Comparison of ENCODE assay signal across 17 cellular contexts in the genomic region with DNA sequence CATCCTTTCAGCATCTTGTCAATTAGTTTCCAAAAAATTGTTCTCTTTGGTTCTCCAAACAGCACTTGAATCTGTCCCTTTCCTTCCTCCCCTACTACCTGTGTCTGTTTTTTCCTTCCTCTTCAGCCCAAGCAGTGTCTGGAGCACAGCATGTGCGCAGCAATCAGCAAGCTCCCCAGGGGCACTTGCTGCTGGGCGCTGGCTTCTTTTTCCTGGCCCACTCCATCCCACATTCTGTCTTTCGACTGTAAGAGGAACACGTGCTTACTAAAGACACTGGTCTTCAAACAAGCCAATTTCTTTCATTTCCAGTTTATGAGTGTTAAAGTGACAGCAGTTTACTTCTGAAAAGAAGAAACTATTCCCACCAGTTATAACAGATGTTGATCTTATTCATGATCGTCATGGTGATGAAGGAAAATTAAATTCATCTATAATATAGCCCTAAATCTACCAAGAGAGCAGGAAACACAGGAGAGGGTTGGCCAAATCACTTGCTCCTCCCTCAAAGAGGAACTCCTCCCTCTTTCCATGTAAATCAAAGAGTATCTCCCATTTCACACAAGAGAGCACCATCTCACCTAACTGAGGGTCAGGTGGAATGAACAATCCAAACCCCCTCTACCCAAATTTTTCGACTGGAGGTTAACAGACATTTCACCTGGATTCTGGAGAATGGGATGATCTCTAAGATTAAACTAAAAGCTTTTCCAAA.
A peak's percentile ranks its signal among the peaks of the same experiment; 100 is the strongest.
DNase-seq lines count a peak whose midpoint lies in the region; ATAC-seq and TF ChIP-seq lines count a peak whose summit lies in the region.
"Had no signal": no experiment of that assay in that cellular context is flagged by ENCODE, and none has a peak within 500 bp of the region (broad histone marks: within the 10 kb centered on the region; RNA-seq: fewer than 3 reads in every experiment).

No MANE protein-coding gene starts in this region.

- no peak overlapping the region for H3K4me2 ChIP-seq in mammary epithelial cell (ENCODE audit: insufficient read depth, low read depth, low read length)
- H3K4me2 ChIP-seq in smooth muscle cell, result no peak overlapping the region

- peak; percentile 9 for DNase-seq in activated CD8-positive, alpha-beta memory T cell treated with anti-CD3 and anti-CD28 coated beads, Interleukin-2, amount 10 ng/mL, durations not matched to agents 7 days and 5 days
- no peak for DNase-seq in activated CD8-positive, alpha-beta memory T cell treated with anti-CD3 and anti-CD28 coated beads for 24 hours
- DNase-seq in NCI-H1417 treated with DMSO at 0.1 percent for 48 hours (lab: John Stamatoyannopoulos, UW) (peak; percentile 45), mammary epithelial cell (no peak), smooth muscle cell (lab: John Stamatoyannopoulos, UW; ENCODE audit: unreplicated experiment) (no peak), COLO829 (ENCODE audit: low spot score) (no peak), spleen (no peak)
- DNase-seq: ACHN; activated naive CD4-positive, alpha-beta T cell; anterior cingulate cortex; Kasumi-1; kidney glomerular epithelial cell; mucosa of descending colon had no signal

- no peaks in the 10 kb centered on the region for H4K20me1 ChIP-seq in mammary epithelial cell (ENCODE audit: insufficient read depth, low read length)
- peaks cover 98% of the 10 kb centered on the region for H4K20me1 ChIP-seq in smooth muscle cell (ENCODE audit: low read depth)

- BruUV-seq in mammary epithelial cell (replicated peaks; lab: Mats Ljungman, UMichigan), result TSS peak; percentile 6

- ATAC-seq in activated CD8-positive, alpha-beta memory T cell treated with anti-CD3 and anti-CD28 coated beads, Interleukin-2, amount 10 ng/mL, durations not matched to agents 7 days and 5 days, result no peak
- ATAC-seq in HG03439 (IDR thresholded peaks at IDR 0.05; ENCODE audit: unreplicated experiment), result no peak
- ATAC-seq: stimulated activated effector memory CD8-positive, alpha-beta T cell treated with anti-CD3 and anti-CD28 coated beads, Interleukin-12 subunit alpha, Interleukin-12 subunit beta, amount 100 ng/mL, for 72 hours had no signal

- H3K27me3 ChIP-seq in mammary epithelial cell (ENCODE audit: insufficient read depth, low read length), result no peaks in the 10 kb centered on the region
- H3K27me3 ChIP-seq in smooth muscle cell (ENCODE audit: low read depth), result no peaks in the 10 kb centered on the region
- peaks cover 0 to 5% (median 0%) of the 10 kb centered on the region in 7 donors for H3K27me3 ChIP-seq in spleen (replicated peaks in 1 of 7)

- intact Hi-C loops in mammary epithelial cell (cut with micrococcal nuclease) (no loop called here), spleen (cut with DNase I; ENCODE audit: low total_unique reads) (no loop called here)

- peaks cover 29% of the 10 kb centered on the region for H3K27me3 Mint-ChIP-seq in activated CD8-positive, alpha-beta memory T cell treated with anti-CD3 and anti-CD28 coated beads, Interleukin-2, amount 10 ng/mL, durations not matched to agents 7 days and 5 days

- no peaks in the 10 kb centered on the region for H3K36me3 ChIP-seq in mammary epithelial cell (ENCODE audit: insufficient read depth, low read length)
- H3K36me3 ChIP-seq in smooth muscle cell (ENCODE audit: low read depth), result no peaks in the 10 kb centered on the region
- H3K36me3 ChIP-seq in spleen, result no peaks in the 10 kb centered on the region
- H3K36me3 ChIP-seq: HAP-1 had no signal

- WGBS in mammary epithelial cell (ENCODE audit: low coverage, missing lambda C conversion rate), result 88% methylated on average over 6 of the region's 6 CpGs
- 86% methylated on average over 6 of the region's 6 CpGs for WGBS in smooth muscle cell (ENCODE audit: low lambda C conversion rate)
- WGBS in spleen, 5 donors, result 42 to 51% (median 47%) methylated on average over 6 of the region's 6 CpGs

- dilution Hi-C loops in mammary epithelial cell (cut with HindIII; ENCODE audit: low sequenced_read_pairs), result no loop called here

- H2AFZ ChIP-seq in mammary epithelial cell (ENCODE audit: low read depth, low read length) (no peak overlapping the region), smooth muscle cell (ENCODE audit: low read depth) (no peak overlapping the region)

- TF ChIP-seq CTCF in mammary epithelial cell (conservative IDR thresholded peaks at IDR 0.05 in 1 of 2, IDR thresholded peaks at IDR 0.05 in 1 of 2; ENCODE audit: extremely low read depth in 1 of 2, insufficient read depth in 1 of 2, low read depth in 1 of 2, low read length in 2 of 2), result no peak
- TF ChIP-seq CTCF in smooth muscle cell (IDR thresholded peaks at IDR 0.05; ENCODE audit: borderline replicate concordance, insufficient read depth, poor library complexity, severe bottlenecking), result no peak
- no peak for TF ChIP-seq CTCF in spleen (IDR thresholded peaks at IDR 0.05 in 8 of 11, conservative IDR thresholded peaks at IDR 0.05 in 3 of 11)

- H3K4me3 Mint-ChIP-seq in activated CD8-positive, alpha-beta memory T cell treated with anti-CD3 and anti-CD28 coated beads, Interleukin-2, amount 10 ng/mL, durations not matched to agents 7 days and 5 days, result no peak overlapping the region
- H3K4me3 Mint-ChIP-seq: stimulated activated effector memory CD8-positive, alpha-beta T cell treated with anti-CD3 and anti-CD28 coated beads, Interleukin-12 subunit alpha, Interleukin-12 subunit beta, amount 100 ng/mL, for 72 hours had no signal

- CTCF ChIA-PET in activated CD8-positive, alpha-beta memory T cell treated with anti-CD3 and anti-CD28 coated beads, Interleukin-2, amount 10 ng/mL, durations not matched to agents 7 days and 5 days (lab: Charles Lee), result no interaction called here
- CTCF ChIA-PET in mammary epithelial cell (lab: Charles Lee; ENCODE audit: low non-redundant PET), result no interaction called here

- H3K9me3 ChIP-seq in mammary epithelial cell (replicated peaks; ENCODE audit: insufficient read depth, low read length) (no peaks in the 10 kb centered on the region), smooth muscle cell (replicated peaks; ENCODE audit: low read depth) (no peaks in the 10 kb centered on the region), spleen (peaks cover 0 to 6% (median 0%) of the 10 kb centered on the region in 8 donors)
- H3K9me3 ChIP-seq: HAP-1, mucosa of descending colon had no signal

- H3K27ac Mint-ChIP-seq in activated CD8-positive, alpha-beta memory T cell treated with anti-CD3 and anti-CD28 coated beads, Interleukin-2, amount 10 ng/mL, durations not matched to agents 7 days and 5 days, result no peak overlapping the region
- H3K27ac Mint-ChIP-seq: stimulated activated effector memory CD8-positive, alpha-beta T cell treated with anti-CD3 and anti-CD28 coated beads, Interleukin-12 subunit alpha, Interleukin-12 subunit beta, amount 100 ng/mL, for 72 hours had no signal

- H3K4me3 ChIP-seq in mammary epithelial cell (replicated peaks in 1 of 3; ENCODE audit: insufficient read depth in 1 of 3, low read depth in 2 of 3, low read length in 3 of 3), result no peak overlapping the region
- no peak overlapping the region for H3K4me3 ChIP-seq in smooth muscle cell
- no peak overlapping the region for H3K4me3 ChIP-seq in spleen
- H3K4me3 ChIP-seq: HAP-1, mucosa of descending colon had no signal

- H3K79me2 ChIP-seq in mammary epithelial cell (ENCODE audit: insufficient read depth, low read length) (peaks cover 95% of the 10 kb centered on the region), smooth muscle cell (ENCODE audit: low read depth) (peaks cover 100% of the 10 kb centered on the region)

- no peaks in the 10 kb centered on the region for H3K36me3 Mint-ChIP-seq in activated CD8-positive, alpha-beta memory T cell treated with anti-CD3 and anti-CD28 coated beads, Interleukin-2, amount 10 ng/mL, durations not matched to agents 7 days and 5 days
- H3K36me3 Mint-ChIP-seq: stimulated activated effector memory CD8-positive, alpha-beta T cell treated with anti-CD3 and anti-CD28 coated beads, Interleukin-12 subunit alpha, Interleukin-12 subunit beta, amount 100 ng/mL, for 72 hours had no signal

- peaks cover 3% of the 10 kb centered on the region for H3F3A ChIP-seq in smooth muscle cell (ENCODE audit: low read depth)

- H3K27ac ChIP-seq in mammary epithelial cell (ENCODE audit: insufficient read depth, low read depth, low read length), result no peak overlapping the region
- H3K27ac ChIP-seq in smooth muscle cell (ENCODE audit: low read depth), result peak overlapping the region; percentile 45
- no peak overlapping the region for H3K27ac ChIP-seq in spleen
- H3K27ac ChIP-seq: RWPE1 had no signal

- H3K9ac ChIP-seq in mammary epithelial cell (ENCODE audit: insufficient read depth, low read length), result no peak overlapping the region
- no peak overlapping the region for H3K9ac ChIP-seq in smooth muscle cell (ENCODE audit: low read depth)

- in situ Hi-C loops in mammary epithelial cell (cut with MboI; ENCODE audit: low sequenced_read_pairs in 2 of 2), result no loop called here

- no peaks in the 10 kb centered on the region for H3K9me3 Mint-ChIP-seq in activated CD8-positive, alpha-beta memory T cell treated with anti-CD3 and anti-CD28 coated beads, Interleukin-2, amount 10 ng/mL, durations not matched to agents 7 days and 5 days (ENCODE audit: low read depth)
- H3K9me3 Mint-ChIP-seq: stimulated activated effector memory CD8-positive, alpha-beta T cell treated with anti-CD3 and anti-CD28 coated beads, Interleukin-12 subunit alpha, Interleukin-12 subunit beta, amount 100 ng/mL, for 72 hours had no signal

- H3K4me1 ChIP-seq in mammary epithelial cell (ENCODE audit: insufficient read depth, low read length) (peaks cover 27% of the 10 kb centered on the region), smooth muscle cell (ENCODE audit: low read depth) (peaks cover 12% of the 10 kb centered on the region), spleen (peaks cover 0 to 13% (median 0%) of the 10 kb centered on the region in 6 donors)
- H3K4me1 ChIP-seq: HAP-1 had no signal

- TF ChIP-seq POLR2A in spleen (IDR thresholded peaks at IDR 0.05), result no peak

- no peaks in the 10 kb centered on the region for H3K4me1 Mint-ChIP-seq in activated CD8-positive, alpha-beta memory T cell treated with anti-CD3 and anti-CD28 coated beads, Interleukin-2, amount 10 ng/mL, durations not matched to agents 7 days and 5 days
- H3K4me1 Mint-ChIP-seq: stimulated activated effector memory CD8-positive, alpha-beta T cell treated with anti-CD3 and anti-CD28 coated beads, Interleukin-12 subunit alpha, Interleukin-12 subunit beta, amount 100 ng/mL, for 72 hours had no signal

Comparison
In these comparisons a context has a peak if more than half of its experiments do, and no peak if none do; other contexts are left out.
1. DNase-seq: peak in activated CD8-positive, alpha-beta memory T cell treated with anti-CD3 and anti-CD28 coated beads, Interleukin-2, amount 10 ng/mL, durations not matched to agents 7 days and 5 days (single experiment) and NCI-H1417 treated with DMSO at 0.1 percent for 48 hours (single experiment); none in activated CD8-positive, alpha-beta memory T cell treated with anti-CD3 and anti-CD28 coated beads for 24 hours (single experiment), mammary epithelial cell (single experiment), smooth muscle cell (single experiment), COLO829 (single experiment) and spleen (single experiment).